Comparison of ENCODE assay signal across 11 cellular contexts in the genomic region with DNA sequence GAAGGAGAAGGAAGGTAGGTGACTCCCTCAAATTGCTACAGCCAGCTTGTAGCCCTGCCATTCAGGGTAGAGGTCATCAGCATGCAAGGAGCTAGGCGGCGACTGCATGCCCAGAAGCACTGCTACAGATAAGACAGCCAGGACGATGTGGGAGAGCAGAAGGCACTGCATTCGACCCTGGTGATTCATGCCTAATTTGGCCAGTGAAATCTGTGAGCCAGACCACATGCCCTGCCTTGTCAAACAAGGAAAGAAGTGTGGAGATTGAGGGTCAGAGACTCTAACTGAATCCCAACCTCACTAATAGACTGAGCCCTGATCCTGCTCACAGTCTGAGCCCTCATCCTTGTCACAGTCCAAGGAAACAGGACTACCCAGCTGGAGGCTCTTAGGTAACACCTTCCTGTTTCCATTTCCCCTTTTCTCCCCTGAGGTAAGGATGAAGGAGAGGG.
A peak's percentile ranks its signal among the peaks of the same experiment; 100 is the strongest.
DNase-seq lines count a peak whose midpoint lies in the region; ATAC-seq, FAIRE-seq and TF ChIP-seq lines count a peak whose summit lies in the region.
"Had no signal": no experiment of that assay in that cellular context is flagged by ENCODE, and none has a peak within 500 bp of the region (broad histone marks: within the 10 kb centered on the region; RNA-seq: fewer than 3 reads in every experiment).

No MANE protein-coding gene starts in this region.

- no peak for TF ChIP-seq POLR2A in H54 (IDR thresholded peaks at IDR 0.05; ENCODE audit: low read depth, low read length)

- peak; percentile 53 for DNase-seq in ACHN
- DNase-seq in H54 (ENCODE audit: insufficient read length, low spot score) = peak; percentile 63
- peak; percentile 47 for DNase-seq in SW480 (ENCODE audit: low spot score)
- peak; percentile 75 for DNase-seq in foreskin melanocyte
- DNase-seq in sciatic nerve (ENCODE audit: low spot score) = no peak
- no peak for DNase-seq in NCI-H526 treated with DMSO at 0.1 percent for 48 hours (lab: John Stamatoyannopoulos, UW)
- DNase-seq: activated T-cell treated with anti-CD3 and anti-CD28 coated beads, Interleukin-2, amount 50 U/mL, for 1 hour; naive thymus-derived CD8-positive, alpha-beta T cell; RPMI8226 had no signal

- ATAC-seq in sciatic nerve = no peak
- no peak for ATAC-seq in HG03469 (IDR thresholded peaks at IDR 0.05; ENCODE audit: unreplicated experiment)
- ATAC-seq in HG03460 (IDR thresholded peaks at IDR 0.05; ENCODE audit: unreplicated experiment) = no peak
- ATAC-seq: naive thymus-derived CD8-positive, alpha-beta T cell had no signal

- in situ Hi-C loops in ACHN (cut with HindIII; ENCODE audit: low pct_ligation_motif_present, low pct_unique_long_range_greater_than_20kb, low sequenced_read_pairs) = loop anchor here (25.0 kb wide), 1 partner anchor 434 kb away; no protein-coding TSS in a partner anchor

- FAIRE-seq in H54 (lab: Jason Lieb, UNC) = peak; percentile 41

- intact Hi-C loops in sciatic nerve (cut with DNase I) = loop anchor here (5.0 kb wide), 1 partner anchor 529 kb away; no protein-coding TSS in a partner anchor

Comparison
In these comparisons a context has a peak if more than half of its experiments do, and no peak if none do; other contexts are left out.
1. DNase-seq: peak in ACHN (single experiment), H54 (single experiment), SW480 (single experiment) and foreskin melanocyte (single experiment); none in sciatic nerve (single experiment) and NCI-H526 treated with DMSO at 0.1 percent for 48 hours (single experiment).